Comparison of ENCODE assay signal across 28 cellular contexts in the genomic region with DNA sequence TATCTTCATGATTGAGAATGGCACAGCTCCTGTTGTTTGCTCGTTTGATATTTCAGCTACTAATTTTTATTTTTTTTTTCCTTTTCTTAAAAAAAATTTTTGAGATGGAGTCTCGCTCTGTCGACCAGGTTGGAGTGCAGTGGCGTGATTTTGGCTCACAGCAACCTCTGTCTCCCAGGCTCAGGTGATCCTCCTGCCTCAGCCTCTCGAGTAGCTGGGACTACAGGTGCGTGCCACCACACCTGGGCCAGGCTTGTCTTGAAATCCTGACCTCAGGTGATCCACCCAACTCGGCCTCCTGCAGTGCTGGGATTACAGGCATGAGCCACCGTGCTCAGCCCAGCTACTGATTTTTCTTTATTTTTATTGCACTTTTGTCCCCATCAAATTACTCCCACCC.
"Had no signal": no experiment of that assay in that cellular context is flagged by ENCODE, and none has a peak within 500 bp of the region (broad histone marks: within the 10 kb centered on the region; RNA-seq: fewer than 3 reads in every experiment).

No MANE protein-coding gene starts in this region.

- H3K9me3 Mint-ChIP-seq: stimulated activated effector memory CD8-positive, alpha-beta T cell treated with anti-CD3 and anti-CD28 coated beads, Interleukin-12 subunit alpha, Interleukin-12 subunit beta, amount 100 ng/mL, for 72 hours; stimulated activated memory B cell treated with anti-CD40 and anti-IgM and Interleukin-4, amounts not matched to agents 10 μg/mL and 1 μg/mL and 100 μg/mL, for 72 hours; stimulated activated naive B cell treated with anti-CD40 and anti-IgM and Interleukin-4, amounts not matched to agents 10 μg/mL and 1 μg/mL and 100 μg/mL, for 72 hours; stimulated activated naive CD8-positive, alpha-beta T cell treated with anti-CD3 and anti-CD28 coated beads, Interleukin-15, amount 100 ng/mL, for 72 hours; stimulated activated naive CD8-positive, alpha-beta T cell treated with anti-CD3 and anti-CD28 coated beads, Interleukin-15, Interleukin-2, amounts not matched to agents 100 ng/mL and 50 ng/mL, for 24 hours; type B pancreatic cell had no signal

- H3K27me3 Mint-ChIP-seq: stimulated activated memory B cell treated with anti-CD40 and anti-IgM and Interleukin-4, amounts not matched to agents 10 μg/mL and 1 μg/mL and 100 μg/mL, for 72 hours; stimulated activated naive B cell treated with anti-CD40 and anti-IgM and Interleukin-4, amounts not matched to agents 10 μg/mL and 1 μg/mL and 100 μg/mL, for 72 hours; stimulated activated naive CD8-positive, alpha-beta T cell treated with anti-CD3 and anti-CD28 coated beads, Interleukin-15, amount 100 ng/mL, for 72 hours; stimulated activated naive CD8-positive, alpha-beta T cell treated with anti-CD3 and anti-CD28 coated beads, Interleukin-15, Interleukin-2, amounts not matched to agents 100 ng/mL and 50 ng/mL, for 24 hours; type B pancreatic cell had no signal

- H3K27ac Mint-ChIP-seq: stimulated activated effector memory CD8-positive, alpha-beta T cell treated with anti-CD3 and anti-CD28 coated beads, Interleukin-12 subunit alpha, Interleukin-12 subunit beta, amount 100 ng/mL, for 72 hours; stimulated activated memory B cell treated with anti-CD40 and anti-IgM and Interleukin-4, amounts not matched to agents 10 μg/mL and 1 μg/mL and 100 μg/mL, for 72 hours; stimulated activated naive B cell treated with anti-CD40 and anti-IgM and Interleukin-4, amounts not matched to agents 10 μg/mL and 1 μg/mL and 100 μg/mL, for 72 hours; stimulated activated naive CD8-positive, alpha-beta T cell treated with anti-CD3 and anti-CD28 coated beads, Interleukin-15, amount 100 ng/mL, for 72 hours; stimulated activated naive CD8-positive, alpha-beta T cell treated with anti-CD3 and anti-CD28 coated beads, Interleukin-15, Interleukin-2, amounts not matched to agents 100 ng/mL and 50 ng/mL, for 24 hours; type B pancreatic cell had no signal

- H3K4me1 Mint-ChIP-seq: stimulated activated effector memory CD8-positive, alpha-beta T cell treated with anti-CD3 and anti-CD28 coated beads, Interleukin-12 subunit alpha, Interleukin-12 subunit beta, amount 100 ng/mL, for 72 hours; stimulated activated memory B cell treated with anti-CD40 and anti-IgM and Interleukin-4, amounts not matched to agents 10 μg/mL and 1 μg/mL and 100 μg/mL, for 72 hours; stimulated activated naive CD8-positive, alpha-beta T cell treated with anti-CD3 and anti-CD28 coated beads, Interleukin-15, amount 100 ng/mL, for 72 hours had no signal

- H3K4me1 ChIP-seq: stomach, suprapubic skin, testis, thyroid gland, tibial artery, tibial nerve, transverse colon, upper lobe of left lung, upper lobe of right lung, uterus, vagina had no signal

- H3K4me3 Mint-ChIP-seq: stimulated activated effector memory CD8-positive, alpha-beta T cell treated with anti-CD3 and anti-CD28 coated beads, Interleukin-12 subunit alpha, Interleukin-12 subunit beta, amount 100 ng/mL, for 72 hours; stimulated activated memory B cell treated with anti-CD40 and anti-IgM and Interleukin-4, amounts not matched to agents 10 μg/mL and 1 μg/mL and 100 μg/mL, for 72 hours; stimulated activated naive B cell treated with anti-CD40 and anti-IgM and Interleukin-4, amounts not matched to agents 10 μg/mL and 1 μg/mL and 100 μg/mL, for 72 hours; stimulated activated naive CD8-positive, alpha-beta T cell treated with anti-CD3 and anti-CD28 coated beads, Interleukin-15, amount 100 ng/mL, for 72 hours; stimulated activated naive CD8-positive, alpha-beta T cell treated with anti-CD3 and anti-CD28 coated beads, Interleukin-15, Interleukin-2, amounts not matched to agents 100 ng/mL and 50 ng/mL, for 24 hours; type B pancreatic cell had no signal

- DNase-seq: stimulated activated CD4-positive, alpha-beta T cell treated with anti-CD3 and anti-CD28 coated beads, Interleukin-2, amount 100 ng/mL, for 48 hours; stimulated activated CD4-positive, alpha-beta T cell treated with anti-CD3 and anti-CD28 coated beads, Interleukin-4, amount 100 ng/mL, for 1 hour; stimulated activated CD4-positive, alpha-beta T cell treated with anti-CD3 and anti-CD28 coated beads, Interleukin-4, amount 100 ng/mL, for 24 hours; stimulated activated CD4-positive, alpha-beta T cell treated with anti-CD3 and anti-CD28 coated beads, Interleukin-4, amount 100 ng/mL, for 4 hours; stimulated activated CD8-positive, alpha-beta memory T cell treated with anti-CD3 and anti-CD28 coated beads, Interleukin-4, amount 100 ng/mL, for 48 hours; stimulated activated naive B cell treated with anti-CD40 and anti-IgM and Interleukin-4, amounts not matched to agents 10 μg/mL and 1 μg/mL and 100 μg/mL, for 72 hours; stimulated activated naive CD4-positive, alpha-beta T cell; stimulated activated naive CD4-positive, alpha-beta T cell treated with Interleukin-2 at 50 U/mL for 16 hours; stimulated activated naive CD8-positive, alpha-beta T cell treated with anti-CD3 and anti-CD28 coated beads, Interleukin-15, amount 100 ng/mL, for 72 hours; stimulated activated naive CD8-positive, alpha-beta T cell treated with anti-CD3 and anti-CD28 coated beads, Interleukin-15, Interleukin-2, amounts not matched to agents 100 U/mL and 50 U/mL, for 24 hours; stomach; substantia nigra; testis; thyroid gland; tibial artery; transverse colon; trophoblast cell; upper lobe of right lung; uterus had no signal

- H3K27ac ChIP-seq: stomach, suprapubic skin, testis, thoracic aorta, thyroid gland, tibial artery, tibial nerve, transverse colon, upper lobe of left lung, upper lobe of right lung, uterus, vagina had no signal

- H3K36me3 ChIP-seq: suprapubic skin, thoracic aorta, thyroid gland, transverse colon, upper lobe of right lung, uterus, vagina had no signal

- ATAC-seq: stimulated activated effector memory CD8-positive, alpha-beta T cell treated with anti-CD3 and anti-CD28 coated beads, Interleukin-12 subunit alpha, Interleukin-12 subunit beta, amount 100 ng/mL, for 72 hours; stimulated activated memory B cell treated with anti-CD40 and anti-IgM and Interleukin-4, amounts not matched to agents 10 μg/mL and 1 μg/mL and 100 μg/mL, for 72 hours; stimulated activated naive B cell treated with anti-CD40 and anti-IgM and Interleukin-4, amounts not matched to agents 10 μg/mL and 1 μg/mL and 100 μg/mL, for 72 hours; stimulated activated naive CD8-positive, alpha-beta T cell treated with anti-CD3 and anti-CD28 coated beads, Interleukin-15, amount 100 ng/mL, for 72 hours; stimulated activated naive CD8-positive, alpha-beta T cell treated with anti-CD3 and anti-CD28 coated beads, Interleukin-15, Interleukin-2, amounts not matched to agents 100 U/mL and 50 U/mL, for 24 hours; upper lobe of right lung had no signal

- H3K9me3 ChIP-seq: stomach, suprapubic skin, testis, thoracic aorta, thyroid gland, tibial artery, tibial nerve, transverse colon, upper lobe of left lung, upper lobe of right lung, uterus, vagina had no signal

- H3K4me3 ChIP-seq: stomach, suprapubic skin, testis, thoracic aorta, thyroid gland, tibial artery, tibial nerve, transverse colon, upper lobe of left lung, upper lobe of right lung, uterus, vagina had no signal

- H3K27me3 ChIP-seq: stomach, suprapubic skin, testis, thyroid gland, tibial artery, tibial nerve, transverse colon, upper lobe of left lung, upper lobe of right lung, uterus, vagina had no signal
